In genomic region chr3:52050571-52050970, GRCh38 we compare ENCODE assay signal across 27 cellular contexts. TPM values are rescaled to one million over a fixed set of nuclear protein-coding genes. Genes with fewer than 3 reads are reported as not detected.
A peak's percentile ranks its signal among the peaks of the same experiment; 100 is the strongest.
DNase-seq lines count a peak whose midpoint lies in the region; ATAC-seq and TF ChIP-seq lines count a peak whose summit lies in the region.
"Had no signal": no experiment of that assay in that cellular context is flagged by ENCODE, and none has a peak within 500 bp of the region (broad histone marks: within the 10 kb centered on the region; RNA-seq: fewer than 3 reads in every experiment).

No MANE protein-coding gene starts in this region.

- no peak for ATAC-seq in RWPE2 (ENCODE audit: low read depth)
- no peak for ATAC-seq in effector memory CD8-positive, alpha-beta T cell (replicated peaks)
- ATAC-seq: A549, GM23338 had no signal

- DNase-seq in activated naive CD8-positive, alpha-beta T cell treated with anti-CD3 and anti-CD28 coated beads for 36 hours = no peak
- DNase-seq in RWPE2 (ENCODE audit: low spot score) (no peak), smooth muscle cell (lab: John Stamatoyannopoulos, UW; ENCODE audit: unreplicated experiment) (no peak), DMS 273 (lab: John Stamatoyannopoulos, UW; ENCODE audit: unreplicated experiment) (no peak)
- no peak for DNase-seq in effector memory CD8-positive, alpha-beta T cell
- no peak for DNase-seq in NK-92 treated with Interleukin-12 subunit alpha and Interleukin-12 subunit beta, amount 100 ng/mL, for 24 hours (lab: John Stamatoyannopoulos, UW)
- no peak for DNase-seq in stimulated activated CD4-positive, alpha-beta T cell treated with anti-CD3 and anti-CD28 coated beads, Interleukin-15, amount 100 ng/mL, for 24 hours
- DNase-seq: activated CD4-positive, alpha-beta T cell treated with anti-CD3 and anti-CD28 coated beads, Interleukin-2, amount 50 U/mL, for 1 hour; activated CD8-positive, alpha-beta memory T cell treated with anti-CD3 and anti-CD28 coated beads, Interleukin-2, amount 50 U/mL, for 4 hours; amygdala; Calu3; EL; erythroblast; foreskin melanocyte; hypothalamus; islet precursor cell; mesenchymal stem cell; NCI-H1092; NCI-H1930; NCI-H226; stimulated activated CD4-positive, alpha-beta T cell treated with anti-CD3 and anti-CD28 coated beads, Interleukin-4, amount 100 ng/mL, for 4 hours had no signal

- H3K4me1 Mint-ChIP-seq in activated naive CD8-positive, alpha-beta T cell (ENCODE audit: low read depth) = peaks cover 53% of the 10 kb centered on the region
- H3K4me1 Mint-ChIP-seq in activated naive CD8-positive, alpha-beta T cell treated with anti-CD3 and anti-CD28 coated beads for 36 hours = peaks cover 41% of the 10 kb centered on the region
- peaks cover 54 to 56% of the 10 kb centered on the region in 2 donors for H3K4me1 Mint-ChIP-seq in effector memory CD8-positive, alpha-beta T cell (ENCODE audit: low read depth in 2 of 2)

- peak overlapping the region; percentile 22 for H3K27ac Mint-ChIP-seq in activated naive CD8-positive, alpha-beta T cell
- no peak overlapping the region for H3K27ac Mint-ChIP-seq in activated naive CD8-positive, alpha-beta T cell treated with anti-CD3 and anti-CD28 coated beads for 36 hours
- peak overlapping the region; percentile 94 to 96 for H3K27ac Mint-ChIP-seq in effector memory CD8-positive, alpha-beta T cell
- H3K27ac Mint-ChIP-seq: GM23338 had no signal

- H2AFZ ChIP-seq in smooth muscle cell (ENCODE audit: low read depth) = no peak overlapping the region
- H2AFZ ChIP-seq: GM23338 had no signal

- no peak overlapping the region for H3K9ac ChIP-seq in smooth muscle cell (ENCODE audit: low read depth)

- no peaks in the 10 kb centered on the region for H3K36me3 Mint-ChIP-seq in activated naive CD8-positive, alpha-beta T cell
- peaks cover 22% of the 10 kb centered on the region for H3K36me3 Mint-ChIP-seq in activated naive CD8-positive, alpha-beta T cell treated with anti-CD3 and anti-CD28 coated beads for 36 hours
- H3K36me3 Mint-ChIP-seq in effector memory CD8-positive, alpha-beta T cell (ENCODE audit: insufficient read depth) = peaks cover 57% of the 10 kb centered on the region

- H4K20me1 ChIP-seq in smooth muscle cell (ENCODE audit: low read depth) = peaks cover 18% of the 10 kb centered on the region

- H3K4me1 ChIP-seq in RWPE2 (ENCODE audit: insufficient read depth, poor library complexity, severe bottlenecking) = peaks cover 49% of the 10 kb centered on the region
- peaks cover 25% of the 10 kb centered on the region for H3K4me1 ChIP-seq in smooth muscle cell (ENCODE audit: low read depth)

- no peak for TF ChIP-seq CTCF in RWPE2 (IDR thresholded peaks at IDR 0.05; ENCODE audit: poor library complexity, severe bottlenecking)
- no peak for TF ChIP-seq CTCF in smooth muscle cell (IDR thresholded peaks at IDR 0.05; ENCODE audit: borderline replicate concordance, insufficient read depth, poor library complexity, severe bottlenecking)

- H3K27ac ChIP-seq in RWPE2 (ENCODE audit: poor library complexity, severe bottlenecking) = peak overlapping the region; percentile 99
- peak overlapping the region; percentile 100 for H3K27ac ChIP-seq in smooth muscle cell (ENCODE audit: low read depth)
- H3K27ac ChIP-seq: cardiac muscle cell, SJSA1 had no signal

- H3K36me3 ChIP-seq in RWPE2 (ENCODE audit: low read depth) (peaks cover 75% of the 10 kb centered on the region), smooth muscle cell (ENCODE audit: low read depth) (no peaks in the 10 kb centered on the region)

- peaks cover 52% of the 10 kb centered on the region for H3K79me2 ChIP-seq in smooth muscle cell (ENCODE audit: low read depth)

- H3K4me3 Mint-ChIP-seq in activated naive CD8-positive, alpha-beta T cell = no peak overlapping the region
- H3K4me3 Mint-ChIP-seq in activated naive CD8-positive, alpha-beta T cell treated with anti-CD3 and anti-CD28 coated beads for 36 hours = no peak overlapping the region
- H3K4me3 Mint-ChIP-seq in effector memory CD8-positive, alpha-beta T cell = peak overlapping the region; percentile 12 to 35
- H3K4me3 Mint-ChIP-seq: B cell, GM23338 had no signal

- H3K27me3 Mint-ChIP-seq in activated naive CD8-positive, alpha-beta T cell = no peaks in the 10 kb centered on the region
- H3K27me3 Mint-ChIP-seq in activated naive CD8-positive, alpha-beta T cell treated with anti-CD3 and anti-CD28 coated beads for 36 hours = no peaks in the 10 kb centered on the region
- no peaks in the 10 kb centered on the region for H3K27me3 Mint-ChIP-seq in effector memory CD8-positive, alpha-beta T cell
- H3K27me3 Mint-ChIP-seq: B cell had no signal

- no peaks in the 10 kb centered on the region for H3K9me3 Mint-ChIP-seq in activated naive CD8-positive, alpha-beta T cell (ENCODE audit: low read depth)
- H3K9me3 Mint-ChIP-seq in activated naive CD8-positive, alpha-beta T cell treated with anti-CD3 and anti-CD28 coated beads for 36 hours = no peaks in the 10 kb centered on the region
- H3K9me3 Mint-ChIP-seq in effector memory CD8-positive, alpha-beta T cell = no peaks in the 10 kb centered on the region
- H3K9me3 Mint-ChIP-seq: GM23338 had no signal

- 94% methylated on average over 21 of the region's 21 CpGs for WGBS in smooth muscle cell (ENCODE audit: low lambda C conversion rate)

- H3K9me3 ChIP-seq in RWPE2 (ENCODE audit: severe bottlenecking) (no peaks in the 10 kb centered on the region), smooth muscle cell (replicated peaks; ENCODE audit: low read depth) (no peaks in the 10 kb centered on the region)
- H3K9me3 ChIP-seq: A549, SJSA1 had no signal

- no peak overlapping the region for H3K4me2 ChIP-seq in smooth muscle cell
- H3K4me2 ChIP-seq: A549, GM23338 had no signal

- H3K4me3 ChIP-seq in RWPE2 (ENCODE audit: severe bottlenecking) = no peak overlapping the region
- no peak overlapping the region for H3K4me3 ChIP-seq in smooth muscle cell
- H3K4me3 ChIP-seq: A549, cardiac muscle cell, GM23338, SJSA1 had no signal

- H3K27me3 ChIP-seq in RWPE2 (ENCODE audit: insufficient read depth, poor library complexity, severe bottlenecking) (no peaks in the 10 kb centered on the region), smooth muscle cell (ENCODE audit: low read depth) (no peaks in the 10 kb centered on the region)
- H3K27me3 ChIP-seq: cardiac muscle cell, SJSA1 had no signal

- H3F3A ChIP-seq in smooth muscle cell (ENCODE audit: low read depth) = peaks cover 39% of the 10 kb centered on the region

RNA-seq across cellular contexts. Expression of gene DUSP7, which starts 5.8 kb away (rescaled TPM):
- total RNA-seq in activated naive CD8-positive, alpha-beta T cell treated with anti-CD3 and anti-CD28 coated beads for 36 hours = 10 to 100 TPM; 21.7 to 22.0 TPM
- 25.0 and 26.8 TPM in 2 replicates for total RNA-seq in smooth muscle cell
- 12.4 and 13.3 TPM in 2 replicates for polyA plus RNA-seq in smooth muscle cell

RNA-seq across cellular contexts. Expression of gene RPL29, which starts 54.9 kb away (rescaled TPM):
- total RNA-seq in activated naive CD8-positive, alpha-beta T cell treated with anti-CD3 and anti-CD28 coated beads for 36 hours = 1,000 to 10,000 TPM; 1,575 to 1,589 TPM
- 1,004 and 1,042 TPM in 2 replicates for total RNA-seq in smooth muscle cell
- 708 and 743 TPM in 2 replicates for polyA plus RNA-seq in smooth muscle cell

Comparison
In these comparisons a context has a peak if more than half of its experiments do, and no peak if none do; other contexts are left out.
1. H3K4me3 Mint-ChIP-seq: peak in effector memory CD8-positive, alpha-beta T cell (2 of 2); none in activated naive CD8-positive, alpha-beta T cell (single experiment) and activated naive CD8-positive, alpha-beta T cell treated with anti-CD3 and anti-CD28 coated beads for 36 hours (single experiment).